8 cellular contexts compared by ENCODE assay signal in genomic region chr7:151341357-151342101, GRCh38. TPM values are rescaled to one million over a fixed set of nuclear protein-coding genes. Genes with fewer than 3 reads are reported as not detected.
DNase-seq lines count a peak whose midpoint lies in the region; ATAC-seq and TF ChIP-seq lines count a peak whose summit lies in the region.

NUB1 (plus strand) TSS chr7:151341812; CDS start chr7:151345350, 3,538 bp downstream.

- H3K36me3 Mint-ChIP-seq in IgD-negative memory B cell: no peaks in the 10 kb centered on the region

- H3K9me3 ChIP-seq in Panc1 (ENCODE audit: control insufficient read depth, insufficient read depth, low read depth, low read length) (no peaks in the 10 kb centered on the region), esophagus muscularis mucosa (no peaks in the 10 kb centered on the region), muscle layer of duodenum (ENCODE audit: control insufficient read depth in 1 of 2, low read length in 2 of 2) (no peaks in the 10 kb centered on the region)

- H3K27me3 Mint-ChIP-seq in IgD-negative memory B cell: no peaks in the 10 kb centered on the region

- TF ChIP-seq CTCF in Panc1 (IDR thresholded peaks at IDR 0.05): no peak
- peak in 1 of 3 experiments; percentile 28 for TF ChIP-seq CTCF in esophagus muscularis mucosa (IDR thresholded peaks at IDR 0.05)

- intact Hi-C loops in Panc1 (cut with micrococcal nuclease; ENCODE audit: unreplicated experiment): no loop called here
- intact Hi-C loops in esophagus muscularis mucosa (cut with DNase I): no loop called here

- no peak for TF ChIP-seq EP300 in esophagus muscularis mucosa (IDR thresholded peaks at IDR 0.05)

- H3K27ac ChIP-seq in Panc1 (ENCODE audit: low read length): peak within 1 kb of the TSS; percentile 88
- H3K27ac ChIP-seq in esophagus muscularis mucosa (replicated peaks in 1 of 4): peak within 1 kb of the TSS; percentile 82 to 88 (median 84)
- H3K27ac ChIP-seq in muscle layer of duodenum (ENCODE audit: low read length): peak within 1 kb of the TSS; percentile 91

- H3K36me3 ChIP-seq in Panc1 (ENCODE audit: control insufficient read depth, insufficient read depth, low read length): peaks cover 13% of the 10 kb centered on the region; the same call in 1 of the 2 replicates
- peaks cover 0 to 21% (median 18%) of the 10 kb centered on the region in 4 donors for H3K36me3 ChIP-seq in esophagus muscularis mucosa
- peaks cover 11 to 18% of the 10 kb centered on the region in 2 donors for H3K36me3 ChIP-seq in muscle layer of duodenum (ENCODE audit: control insufficient read depth in 1 of 2, insufficient read depth in 2 of 2, low read length in 2 of 2)

- H3K4me1 ChIP-seq in Panc1 (ENCODE audit: control insufficient read depth, insufficient read depth, low read length) (peaks cover 11% of the 10 kb centered on the region), esophagus muscularis mucosa (peaks cover 18 to 38% (median 26%) of the 10 kb centered on the region in 4 donors), muscle layer of duodenum (ENCODE audit: control insufficient read depth in 1 of 2, insufficient read depth in 2 of 2, low read length in 2 of 2) (peaks cover 0 to 13% of the 10 kb centered on the region in 2 donors)

- in situ Hi-C loops in Caki2 (cut with HindIII; ENCODE audit: low pct_unique_long_range_greater_than_20kb, low sequenced_read_pairs): no loop called here
- in situ Hi-C loops in Panc1 (cut with HindIII; ENCODE audit: low pct_unique_long_range_greater_than_20kb, low sequenced_read_pairs): no loop called here

- BruUV-seq in Panc1 (replicated peaks; lab: Mats Ljungman, UMichigan): no TSS peak

- peak within 1 kb of the TSS; percentile 70 to 90 for H3K4me3 ChIP-seq in Panc1 (ENCODE audit: low read depth in 2 of 2, low read length in 2 of 2)
- H3K4me3 ChIP-seq in esophagus muscularis mucosa: peak within 1 kb of the TSS; percentile 89 to 93 (median 91)
- H3K4me3 ChIP-seq in muscle layer of duodenum (ENCODE audit: low read depth in 1 of 2, low read length in 2 of 2): peak within 1 kb of the TSS; percentile 88 to 96

- peak; percentile 84 for DNase-seq in Caki2 (ENCODE audit: low read depth)
- peak; percentile 52 for DNase-seq in Panc1 (ENCODE audit: low read depth, low spot score)
- peak; percentile 88 for DNase-seq in activated T-helper 1 cell treated with Interleukin-2 at 50 U/mL for 16 hours (ENCODE audit: low read depth)
- peak; percentile 97 for DNase-seq in esophagus muscularis mucosa (ENCODE audit: extremely low spot score)
- DNase-seq in stimulated activated CD8-positive, alpha-beta memory T cell treated with anti-CD3 and anti-CD28 coated beads, Interleukin-7, amount 100 ng/mL, for 24 hours (ENCODE audit: low read depth): peak; percentile 80

- peaks cover 0 to 4% (median 0%) of the 10 kb centered on the region in 3 donors for H3K9me3 Mint-ChIP-seq in IgD-negative memory B cell

- H3K4me3 Mint-ChIP-seq in IgD-negative memory B cell: peak within 1 kb of the TSS; percentile 84 to 96 (median 95)

- H3K27ac Mint-ChIP-seq in IgD-negative memory B cell: peak within 1 kb of the TSS; percentile 86 to 95 (median 94)

- POLR2A ChIA-PET in Panc1 (lab: Charles Lee): interaction anchor here (0.6 to 0.9 kb wide), 3 partner anchors 20 to 129 kb away, joined by 3 to 9 read pairs (median 3); no protein-coding TSS in a partner anchor

- TF ChIP-seq POLR2A in esophagus muscularis mucosa (IDR thresholded peaks at IDR 0.05; ENCODE audit: low read depth): peak; percentile 37

- CTCF ChIA-PET in Panc1 (lab: Charles Lee): interaction anchor here (0.6 to 1.7 kb wide), 5 partner anchors 9 to 55 kb away, joined by 3 to 9 read pairs (median 3); no protein-coding TSS in a partner anchor

- H3K27me3 ChIP-seq in Panc1 (ENCODE audit: control insufficient read depth, insufficient read depth, low read length) (no peaks in the 10 kb centered on the region), esophagus muscularis mucosa (no peaks in the 10 kb centered on the region), muscle layer of duodenum (ENCODE audit: low read depth, low read length) (no peaks in the 10 kb centered on the region)

- under 1% methylated on average over 34 of the region's 72 CpGs for WGBS in esophagus muscularis mucosa

- ATAC-seq in GM21447 (IDR thresholded peaks at IDR 0.05; ENCODE audit: unreplicated experiment) (peak; percentile 52), Panc1 (peak; percentile 97)

- H3K4me1 Mint-ChIP-seq in IgD-negative memory B cell: peaks cover 17 to 28% (median 24%) of the 10 kb centered on the region in 3 donors

RNA-seq across cellular contexts. Expression of gene NUB1, which starts in this region (rescaled TPM):
- 33.4 and 34.6 TPM in 2 replicates for total RNA-seq in Caki2 (2014; rRNA removed; shearing (Covaris generic); ENCODE audit: low replicate concordance)
- polyA plus RNA-seq in IgD-negative memory B cell: 82.8 TPM
- 50.5 TPM for total RNA-seq in Panc1 (2021; ENCODE audit: unreplicated experiment)
- polyA plus RNA-seq in Panc1 (2012; ENCODE audit: insufficient read length): 41.4 TPM
- total RNA-seq in esophagus muscularis mucosa: 10 to 100 TPM; 45.9 to 59.1 (median 53.0) TPM

Comparison
In these comparisons a context has a peak if more than half of its experiments do, and no peak if none do; other contexts are left out.
1. Peak in every context shown above with its lines: DNase-seq, ATAC-seq, H3K4me3 ChIP-seq and H3K27ac ChIP-seq.